Comparison of ENCODE assay signal across 1 cellular context in genomic region chr20:44196278-44196677, GRCh38.
TF ChIP-seq lines count a peak whose summit lies in the region.

No MANE protein-coding gene starts in this region.

TF ChIP-seq in GM12878, 131 proteins besides CTCF, POLR2A, EP300 and RAD21:
- TF ChIP-seq POLR2AphosphoS5 (IDR thresholded peaks at IDR 0.05; ENCODE audit: low read length): 0 out of 2 replicates have a peak, but pooled peaks have one; percentile 21
- TF ChIP-seq HDAC2 (IDR thresholded peaks at IDR 0.05): no peak
